Comparison of ENCODE assay signal across 28 cellular contexts in the genomic region with DNA sequence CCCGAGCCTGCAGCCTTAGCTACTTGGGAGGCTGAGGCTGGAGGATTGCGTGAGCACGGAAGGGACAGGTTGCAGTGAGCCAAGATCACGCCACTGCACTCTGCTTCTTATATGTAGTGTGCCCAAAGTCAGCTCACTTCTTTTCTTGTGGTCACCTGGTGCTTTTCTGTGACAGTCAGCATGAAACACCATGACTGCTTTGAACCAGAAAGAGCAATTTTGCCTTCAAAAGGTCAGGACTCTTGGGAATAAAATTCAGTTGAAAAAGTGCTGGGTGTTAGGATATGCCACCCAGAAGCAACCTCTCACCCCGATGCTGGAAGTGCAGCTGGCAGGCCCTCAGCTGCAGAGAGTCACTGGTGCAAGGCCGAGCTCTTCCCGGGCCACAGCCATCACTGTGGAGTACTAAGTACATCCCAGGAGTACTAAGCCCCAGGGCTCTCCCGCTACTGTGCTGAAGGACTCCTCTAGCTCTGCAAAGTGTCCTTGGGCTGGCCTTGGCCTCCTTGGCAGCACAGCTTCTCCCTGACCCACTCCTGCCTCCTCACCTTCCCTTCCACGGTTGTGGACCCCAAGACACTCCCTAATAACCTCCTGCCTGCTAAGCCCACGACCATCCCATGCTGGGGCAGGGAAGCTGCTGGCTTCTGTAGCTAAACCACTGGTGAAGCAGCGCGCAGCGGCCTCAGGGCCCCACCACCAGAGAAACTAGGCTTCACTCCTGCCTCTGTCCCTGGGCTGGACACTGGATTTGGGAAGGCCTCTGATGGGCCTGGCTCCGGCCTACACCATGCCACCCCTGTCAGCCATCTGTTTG. TPM values are rescaled to one million over a fixed set of nuclear protein-coding genes. Genes with fewer than 3 reads are reported as not detected.
A peak's percentile ranks its signal among the peaks of the same experiment; 100 is the strongest.
DNase-seq lines count a peak whose midpoint lies in the region; ATAC-seq and TF ChIP-seq lines count a peak whose summit lies in the region.
"Had no signal": no experiment of that assay in that cellular context is flagged by ENCODE, and none has a peak within 500 bp of the region (broad histone marks: within the 10 kb centered on the region; RNA-seq: fewer than 3 reads in every experiment).

No MANE protein-coding gene starts in this region.

- no peaks in the 10 kb centered on the region for H3K36me3 ChIP-seq in Caco-2 (ENCODE audit: control insufficient read depth, insufficient read depth, low read length)
- H3K36me3 ChIP-seq: ascending aorta, pancreas, vagina had no signal

- H3K4me1 Mint-ChIP-seq in Caco-2 (ENCODE audit: low read depth, unreplicated experiment), result peaks cover 13% of the 10 kb centered on the region
- peaks cover 0 to 2% (median 0%) of the 10 kb centered on the region in 3 donors for H3K4me1 Mint-ChIP-seq in IgD-negative memory B cell
- H3K4me1 Mint-ChIP-seq: CD8-positive, alpha-beta memory T cell had no signal

- peaks cover 8% of the 10 kb centered on the region for H3K4me1 ChIP-seq in Caco-2
- H3K4me1 ChIP-seq: ascending aorta, vagina had no signal

- H3K36me3 Mint-ChIP-seq in Caco-2 (ENCODE audit: insufficient read depth, unreplicated experiment) (peaks cover 5% of the 10 kb centered on the region), IgD-negative memory B cell (no peaks in the 10 kb centered on the region)
- H3K36me3 Mint-ChIP-seq: activated naive CD8-positive, alpha-beta T cell; CD8-positive, alpha-beta memory T cell; natural killer cell treated with Interleukin-12 subunit alpha and Interleukin-12 subunit beta and Interleukin-15 and Interleukin-18, amount 100 ng/mL, for 72 hours had no signal

- H3K27me3 ChIP-seq in Caco-2 (replicated peaks; ENCODE audit: control insufficient read depth, insufficient read depth, low read length), result no peaks in the 10 kb centered on the region
- H3K27me3 ChIP-seq: ascending aorta, pancreas, vagina had no signal

- POLR2A ChIA-PET in Caco-2 (lab: Charles Lee), result no interaction called here

- no peak overlapping the region for H3K4me3 Mint-ChIP-seq in Caco-2 (ENCODE audit: unreplicated experiment)
- H3K4me3 Mint-ChIP-seq in IgD-negative memory B cell, result peak overlapping the region in 1 of 4 donors; percentile 6
- H3K4me3 Mint-ChIP-seq: activated naive CD8-positive, alpha-beta T cell; CD8-positive, alpha-beta memory T cell; natural killer cell treated with Interleukin-12 subunit alpha and Interleukin-12 subunit beta and Interleukin-15 and Interleukin-18, amount 100 ng/mL, for 72 hours; stimulated activated naive CD8-positive, alpha-beta T cell treated with anti-CD3 and anti-CD28 coated beads, Interleukin-15, Interleukin-2, amounts not matched to agents 100 ng/mL and 50 ng/mL, for 24 hours had no signal

- CTCF ChIA-PET in Caco-2 (lab: Charles Lee), result no interaction called here

- no peak overlapping the region for H3K4me3 ChIP-seq in Caco-2 (ENCODE audit: low read depth, low read length)
- H3K4me3 ChIP-seq: ascending aorta, coronary artery, mucosa of descending colon, pancreas, vagina had no signal

- H3K9me3 ChIP-seq in Caco-2, result no peaks in the 10 kb centered on the region
- H3K9me3 ChIP-seq: ascending aorta, mucosa of descending colon, pancreas, vagina had no signal

- BruUV-seq in Caco-2 (replicated peaks; lab: Mats Ljungman, UMichigan), result no TSS peak

- intact Hi-C loops in Caco-2 (cut with micrococcal nuclease; ENCODE audit: unreplicated experiment), result no loop called here
- intact Hi-C loops in sciatic nerve (cut with DNase I), result no loop called here

- peak overlapping the region; percentile 39 for H3K27ac Mint-ChIP-seq in Caco-2 (ENCODE audit: unreplicated experiment)
- H3K27ac Mint-ChIP-seq in IgD-negative memory B cell, result peak overlapping the region in 2 of 3 donors; percentile 59 to 74
- H3K27ac Mint-ChIP-seq: activated naive CD8-positive, alpha-beta T cell; CD8-positive, alpha-beta memory T cell; natural killer cell treated with Interleukin-12 subunit alpha and Interleukin-12 subunit beta and Interleukin-15 and Interleukin-18, amount 100 ng/mL, for 72 hours; stimulated activated naive CD8-positive, alpha-beta T cell treated with anti-CD3 and anti-CD28 coated beads, Interleukin-15, Interleukin-2, amounts not matched to agents 100 ng/mL and 50 ng/mL, for 24 hours had no signal

- ATAC-seq in sciatic nerve, result peak; percentile 17
- ATAC-seq: left colon, mucosa of descending colon, pancreas had no signal

- TF ChIP-seq CTCF in Caco-2 (IDR thresholded peaks at IDR 0.05; ENCODE audit: insufficient read depth in 1 of 2, low read depth in 1 of 2, low read length in 1 of 2, severe bottlenecking in 1 of 2, unreplicated experiment in 1 of 2), result no peak

- H3K27me3 Mint-ChIP-seq in Caco-2 (ENCODE audit: insufficient read depth, unreplicated experiment), result no peaks in the 10 kb centered on the region
- H3K27me3 Mint-ChIP-seq in IgD-negative memory B cell, result no peaks in the 10 kb centered on the region
- H3K27me3 Mint-ChIP-seq: activated naive CD8-positive, alpha-beta T cell; natural killer cell treated with Interleukin-12 subunit alpha and Interleukin-12 subunit beta and Interleukin-15 and Interleukin-18, amount 100 ng/mL, for 72 hours; stimulated activated naive CD8-positive, alpha-beta T cell treated with anti-CD3 and anti-CD28 coated beads, Interleukin-15, Interleukin-2, amounts not matched to agents 100 ng/mL and 50 ng/mL, for 24 hours had no signal

- H3K9me3 Mint-ChIP-seq in Caco-2 (ENCODE audit: unreplicated experiment) (no peaks in the 10 kb centered on the region), IgD-negative memory B cell (no peaks in the 10 kb centered on the region)
- H3K9me3 Mint-ChIP-seq: CD8-positive, alpha-beta memory T cell; natural killer cell treated with Interleukin-12 subunit alpha and Interleukin-12 subunit beta and Interleukin-15 and Interleukin-18, amount 100 ng/mL, for 72 hours; stimulated activated naive CD8-positive, alpha-beta T cell treated with anti-CD3 and anti-CD28 coated beads, Interleukin-15, Interleukin-2, amounts not matched to agents 100 ng/mL and 50 ng/mL, for 24 hours had no signal

- peak; percentile 11 for DNase-seq in activated T-cell treated with anti-CD3 and anti-CD28 coated beads, Interleukin-2, amount 50 U/mL, for 48 hours
- DNase-seq in activated T-cell treated with anti-CD3 and anti-CD28 coated beads, Interleukin-2, amount 50 U/mL, for 1 hour, result no peak
- DNase-seq in Caco-2 (no peak), sciatic nerve (ENCODE audit: low spot score) (no peak), NCI-H1105 treated with DMSO at 0.1 percent for 48 hours (lab: John Stamatoyannopoulos, UW) (no peak), GOT3 (lab: John Stamatoyannopoulos, UW) (no peak), NCI-H748 treated with DMSO at 0.1 percent for 48 hours (lab: John Stamatoyannopoulos, UW) (no peak)
- DNase-seq: activated CD4-positive, alpha-beta T cell treated with anti-CD3 and anti-CD28 coated beads for 4 hours; CD8-positive, alpha-beta memory T cell; effector CD8-positive, alpha-beta T cell; hippocampal formation; left colon; mammary epithelial cell; mucosa of descending colon; NCI-H1048; NCI-H1694; NCI-H446 treated with DMSO at 0.1 percent for 48 hours; pancreas; SIG-M5; small intestine; SW 1271 had no signal

RNA-seq across cellular contexts. Expression of gene GDI2, which starts 17.6 kb away (rescaled TPM):
- total RNA-seq in Caco-2 (2022) (436 and 446 TPM in 2 replicates), sciatic nerve (140 TPM)
- 248 TPM for polyA plus RNA-seq in IgD-negative memory B cell

RNA-seq across cellular contexts. Expression of gene ANKRD16, which starts 58.9 kb away (rescaled TPM):
- total RNA-seq in Caco-2 (2022) (17.4 and 20.2 TPM in 2 replicates), sciatic nerve (10.0 TPM)
- 5.2 TPM for polyA plus RNA-seq in IgD-negative memory B cell

RNA-seq across cellular contexts. Expression of gene FBH1, which starts 59.2 kb away (rescaled TPM):
- total RNA-seq in Caco-2 (2022) (83.3 and 96.1 TPM in 2 replicates), sciatic nerve (85.3 TPM)
- 85.4 TPM for polyA plus RNA-seq in IgD-negative memory B cell

Comparison
In these comparisons a context has a peak if more than half of its experiments do, and no peak if none do; other contexts are left out.
1. DNase-seq: peak in activated T-cell treated with anti-CD3 and anti-CD28 coated beads, Interleukin-2, amount 50 U/mL, for 48 hours (2 of 2); none in activated T-cell treated with anti-CD3 and anti-CD28 coated beads, Interleukin-2, amount 50 U/mL, for 1 hour (single experiment), Caco-2 (0 of 2), sciatic nerve (single experiment), NCI-H1105 treated with DMSO at 0.1 percent for 48 hours (single experiment), GOT3 (single experiment) and NCI-H748 treated with DMSO at 0.1 percent for 48 hours (single experiment).